ENCODE assay signal across 16 cellular contexts in the genomic region with DNA sequence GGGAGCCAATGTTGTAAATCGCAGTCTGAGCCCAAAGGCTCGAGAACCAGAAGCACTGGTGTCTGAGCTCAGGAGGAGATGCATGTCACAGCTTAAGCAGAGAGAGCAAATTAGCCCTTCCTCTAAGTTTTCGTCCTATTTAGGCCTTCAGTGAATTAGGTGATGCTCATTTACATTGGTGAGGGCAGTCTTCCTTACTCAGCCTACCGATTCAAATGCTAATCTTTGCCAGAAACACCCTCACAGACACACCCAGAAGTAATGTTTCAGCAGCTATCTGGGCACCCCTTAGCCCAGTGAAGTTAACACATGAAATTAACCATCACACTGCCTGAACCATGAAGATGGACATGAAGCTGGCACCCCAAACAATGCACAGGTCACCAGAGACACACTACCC.
A peak's percentile ranks its signal among the peaks of the same experiment; 100 is the strongest.
DNase-seq lines count a peak whose midpoint lies in the region; ATAC-seq and TF ChIP-seq lines count a peak whose summit lies in the region.
"Had no signal": no experiment of that assay in that cellular context is flagged by ENCODE, and none has a peak within 500 bp of the region (broad histone marks: within the 10 kb centered on the region; RNA-seq: fewer than 3 reads in every experiment).

No MANE protein-coding gene starts in this region.

- H3K4me1 ChIP-seq in vagina, result no peaks in the 10 kb centered on the region
- H3K4me1 ChIP-seq: upper lobe of left lung had no signal

- intact Hi-C loops in activated naive CD4-positive, alpha-beta T cell treated with anti-CD3 and anti-CD28 coated beads for 36 hours (cut with micrococcal nuclease), result loop anchor here (2.0 to 5.0 kb wide), 3 partner anchors 141 to 630 kb away; no protein-coding TSS in a partner anchor
- intact Hi-C loops in vagina (cut with DNase I), result no loop called here

- H3K27me3 ChIP-seq in vagina, result no peaks in the 10 kb centered on the region
- H3K27me3 ChIP-seq: upper lobe of left lung had no signal

- TF ChIP-seq CTCF in progenitor cell of endocrine pancreas (IDR thresholded peaks at IDR 0.05; ENCODE audit: unreplicated experiment), result no peak
- no peak for TF ChIP-seq CTCF in vagina (IDR thresholded peaks at IDR 0.05)

- no peak for DNase-seq in activated naive CD4-positive, alpha-beta T cell treated with anti-CD3 and anti-CD28 coated beads for 36 hours
- DNase-seq in activated naive CD4-positive, alpha-beta T cell treated with Interleukin-2 at 50 U/mL for 16 hours, result no peak
- DNase-seq in progenitor cell of endocrine pancreas (ENCODE audit: low spot score, unreplicated experiment) (no peak), NOMO-1 treated with DMSO at 0.1 percent for 48 hours (lab: John Stamatoyannopoulos, UW; ENCODE audit: unreplicated experiment) (no peak), T-helper 9 cell (no peak), vagina (ENCODE audit: extremely low spot score in 2 of 2) (no peak)
- DNase-seq: 8988T; activated CD4-positive, CD25-positive, alpha-beta regulatory T cell treated with anti-CD3 and anti-CD28 coated beads, Interleukin-2, amount 50 U/mL, for 72 hours; activated T-cell treated with anti-CD3 and anti-CD28 coated beads, Interleukin-2, amount 50 U/mL, for 24 hours; GDM1; NCI-H2081; upper lobe of left lung had no signal

- ATAC-seq in HG02642 (IDR thresholded peaks at IDR 0.05; ENCODE audit: poor library complexity, unreplicated experiment) (peak; percentile 8), HG03521 (IDR thresholded peaks at IDR 0.05; ENCODE audit: unreplicated experiment) (peak; percentile 8)

- no peak overlapping the region for H3K27ac ChIP-seq in vagina
- H3K27ac ChIP-seq: KMS-11, upper lobe of left lung had no signal

- H3K4me3 Mint-ChIP-seq in activated naive CD4-positive, alpha-beta T cell treated with anti-CD3 and anti-CD28 coated beads for 36 hours, result no peak overlapping the region
- no peak overlapping the region for H3K4me3 Mint-ChIP-seq in progenitor cell of endocrine pancreas (ENCODE audit: low read depth)
- H3K4me3 Mint-ChIP-seq: activated T-cell treated with anti-CD3 and anti-CD28 coated beads, Interleukin-2, amount 50 U/mL, for 24 hours had no signal

- H3K4me1 Mint-ChIP-seq in activated naive CD4-positive, alpha-beta T cell treated with anti-CD3 and anti-CD28 coated beads for 36 hours (ENCODE audit: low read depth), result peaks cover 15% of the 10 kb centered on the region
- peaks cover 9% of the 10 kb centered on the region for H3K4me1 Mint-ChIP-seq in progenitor cell of endocrine pancreas (ENCODE audit: low read depth)

- H3K9me3 ChIP-seq in vagina, result no peaks in the 10 kb centered on the region
- H3K9me3 ChIP-seq: upper lobe of left lung had no signal

- H3K36me3 Mint-ChIP-seq in activated naive CD4-positive, alpha-beta T cell treated with anti-CD3 and anti-CD28 coated beads for 36 hours (ENCODE audit: low read depth), result no peaks in the 10 kb centered on the region
- peaks cover 13% of the 10 kb centered on the region for H3K36me3 Mint-ChIP-seq in progenitor cell of endocrine pancreas (ENCODE audit: insufficient read depth)

- TF ChIP-seq POLR2A in vagina (IDR thresholded peaks at IDR 0.05), result no peak

- CTCF ChIA-PET in activated naive CD4-positive, alpha-beta T cell treated with anti-CD3 and anti-CD28 coated beads for 36 hours (lab: Charles Lee), result no interaction called here

- H3K9me3 Mint-ChIP-seq in activated naive CD4-positive, alpha-beta T cell treated with anti-CD3 and anti-CD28 coated beads for 36 hours, result no peaks in the 10 kb centered on the region
- peaks cover 3% of the 10 kb centered on the region for H3K9me3 Mint-ChIP-seq in progenitor cell of endocrine pancreas (ENCODE audit: low read depth)
- H3K9me3 Mint-ChIP-seq: activated T-cell treated with anti-CD3 and anti-CD28 coated beads, Interleukin-2, amount 50 U/mL, for 24 hours had no signal

- H3K4me3 ChIP-seq in vagina, result no peak overlapping the region
- H3K4me3 ChIP-seq: lung, upper lobe of left lung had no signal

- H3K36me3 ChIP-seq in vagina, result no peaks in the 10 kb centered on the region
- H3K36me3 ChIP-seq: upper lobe of left lung had no signal

- H3K27ac Mint-ChIP-seq in activated naive CD4-positive, alpha-beta T cell treated with anti-CD3 and anti-CD28 coated beads for 36 hours, result peak overlapping the region; percentile 39
- H3K27ac Mint-ChIP-seq in progenitor cell of endocrine pancreas, result peak overlapping the region; percentile 43
- H3K27ac Mint-ChIP-seq: activated T-cell treated with anti-CD3 and anti-CD28 coated beads, Interleukin-2, amount 50 U/mL, for 24 hours had no signal

- H3K27me3 Mint-ChIP-seq in activated naive CD4-positive, alpha-beta T cell treated with anti-CD3 and anti-CD28 coated beads for 36 hours (ENCODE audit: low read depth), result peaks cover 8% of the 10 kb centered on the region
- H3K27me3 Mint-ChIP-seq in progenitor cell of endocrine pancreas, result no peaks in the 10 kb centered on the region
